ENCODE assay signal across 28 cellular contexts in the genomic region with DNA sequence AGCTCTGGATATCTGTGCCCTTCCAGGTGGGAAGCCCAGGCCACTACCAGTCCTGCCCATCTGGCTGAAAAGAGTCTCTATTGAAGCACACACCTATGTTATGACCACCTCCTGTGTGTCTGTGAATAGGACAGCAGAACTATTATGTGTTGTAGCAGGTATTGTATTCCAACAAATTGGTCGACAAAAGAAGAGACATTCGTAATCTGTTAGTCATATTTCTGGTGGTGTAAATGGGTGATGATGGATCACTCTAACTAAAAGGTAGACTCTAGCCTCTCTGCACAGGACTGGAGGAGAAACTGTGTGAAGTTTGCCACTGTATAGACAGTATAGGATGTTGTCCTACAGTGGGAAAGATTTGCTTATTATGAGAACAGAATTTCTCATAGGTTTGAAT.
"Had no signal": no experiment of that assay in that cellular context is flagged by ENCODE, and none has a peak within 500 bp of the region (broad histone marks: within the 10 kb centered on the region; RNA-seq: fewer than 3 reads in every experiment).

No MANE protein-coding gene starts in this region.

- H3K4me3 ChIP-seq: ascending aorta, heart left ventricle, psoas muscle, sigmoid colon, upper lobe of left lung, vagina had no signal

- H3K4me3 Mint-ChIP-seq: activated CD4-positive, alpha-beta T cell treated with anti-CD3 and anti-CD28 coated beads for 36 hours; activated naive CD4-positive, alpha-beta T cell treated with anti-CD3 and anti-CD28 coated beads for 36 hours; activated naive CD8-positive, alpha-beta T cell treated with anti-CD3 and anti-CD28 coated beads, Interleukin-2, amount 10 ng/mL, durations not matched to agents 7 days and 5 days; activated T-cell treated with anti-CD3 and anti-CD28 coated beads, Interleukin-2, amount 50 U/mL, for 72 hours; brain; effector memory CD8-positive, alpha-beta T cell; immature natural killer cell; memory B cell; naive thymus-derived CD4-positive, alpha-beta T cell; stimulated activated memory B cell treated with anti-CD40 and anti-IgM and Interleukin-4, amounts not matched to agents 10 μg/mL and 1 μg/mL and 100 μg/mL, for 72 hours; stimulated activated naive CD8-positive, alpha-beta T cell treated with anti-CD3 and anti-CD28 coated beads, Interleukin-15, amount 100 ng/mL, for 72 hours had no signal

- H3K9me3 Mint-ChIP-seq: brain; stimulated activated memory B cell treated with anti-CD40 and anti-IgM and Interleukin-4, amounts not matched to agents 10 μg/mL and 1 μg/mL and 100 μg/mL, for 72 hours had no signal

- H3K27ac Mint-ChIP-seq: activated CD4-positive, alpha-beta T cell treated with anti-CD3 and anti-CD28 coated beads for 36 hours; activated naive CD4-positive, alpha-beta T cell treated with anti-CD3 and anti-CD28 coated beads for 36 hours; activated naive CD8-positive, alpha-beta T cell treated with anti-CD3 and anti-CD28 coated beads, Interleukin-2, amount 10 ng/mL, durations not matched to agents 7 days and 5 days; activated T-cell treated with anti-CD3 and anti-CD28 coated beads, Interleukin-2, amount 50 U/mL, for 72 hours; effector memory CD8-positive, alpha-beta T cell; immature natural killer cell; memory B cell; naive thymus-derived CD4-positive, alpha-beta T cell; stimulated activated memory B cell treated with anti-CD40 and anti-IgM and Interleukin-4, amounts not matched to agents 10 μg/mL and 1 μg/mL and 100 μg/mL, for 72 hours; stimulated activated naive CD8-positive, alpha-beta T cell treated with anti-CD3 and anti-CD28 coated beads, Interleukin-15, amount 100 ng/mL, for 72 hours had no signal

- DNase-seq: activated CD4-positive, alpha-beta T cell treated with anti-CD3 and anti-CD28 coated beads for 36 hours; activated CD4-positive, CD25-positive, alpha-beta regulatory T cell; activated effector memory CD4-positive, alpha-beta T cell treated with anti-CD3 and anti-CD28 coated beads, Interleukin-2, amount 50 U/mL, for 16 hours; activated naive CD4-positive, alpha-beta T cell treated with anti-CD3 and anti-CD28 coated beads for 36 hours; activated naive CD8-positive, alpha-beta T cell treated with anti-CD3 and anti-CD28 coated beads, Interleukin-2, amount 10 ng/mL, durations not matched to agents 7 days and 5 days; activated T-cell treated with anti-CD3 and anti-CD28 coated beads for 4 hours; activated T-cell treated with anti-CD3 and anti-CD28 coated beads, Interleukin-2, amount 50 U/mL, for 72 hours; cortex of kidney; effector memory CD8-positive, alpha-beta T cell; foreskin fibroblast; heart left ventricle; hypothalamus; immature natural killer cell; midbrain; naive thymus-derived CD4-positive, alpha-beta T cell; occipital lobe; psoas muscle; sigmoid colon; small intestine; stimulated activated CD4-positive, alpha-beta T cell treated with anti-CD3 and anti-CD28 coated beads, Interleukin-4, amount 100 ng/mL, for 24 hours; stimulated activated naive CD8-positive, alpha-beta T cell treated with anti-CD3 and anti-CD28 coated beads, Interleukin-15, amount 100 ng/mL, for 72 hours; substantia nigra; upper lobe of left lung had no signal

- H3K36me3 Mint-ChIP-seq: activated naive CD8-positive, alpha-beta T cell treated with anti-CD3 and anti-CD28 coated beads, Interleukin-2, amount 10 ng/mL, durations not matched to agents 7 days and 5 days; brain; memory B cell; naive thymus-derived CD4-positive, alpha-beta T cell; stimulated activated memory B cell treated with anti-CD40 and anti-IgM and Interleukin-4, amounts not matched to agents 10 μg/mL and 1 μg/mL and 100 μg/mL, for 72 hours had no signal

- H3K4me1 Mint-ChIP-seq: activated CD4-positive, alpha-beta T cell treated with anti-CD3 and anti-CD28 coated beads for 36 hours; activated naive CD8-positive, alpha-beta T cell treated with anti-CD3 and anti-CD28 coated beads, Interleukin-2, amount 10 ng/mL, durations not matched to agents 7 days and 5 days; immature natural killer cell; memory B cell; stimulated activated naive CD8-positive, alpha-beta T cell treated with anti-CD3 and anti-CD28 coated beads, Interleukin-15, amount 100 ng/mL, for 72 hours had no signal

- H3K27me3 Mint-ChIP-seq: activated CD4-positive, alpha-beta T cell treated with anti-CD3 and anti-CD28 coated beads for 36 hours; activated naive CD8-positive, alpha-beta T cell treated with anti-CD3 and anti-CD28 coated beads, Interleukin-2, amount 10 ng/mL, durations not matched to agents 7 days and 5 days; brain; effector memory CD8-positive, alpha-beta T cell; memory B cell; stimulated activated memory B cell treated with anti-CD40 and anti-IgM and Interleukin-4, amounts not matched to agents 10 μg/mL and 1 μg/mL and 100 μg/mL, for 72 hours; stimulated activated naive CD8-positive, alpha-beta T cell treated with anti-CD3 and anti-CD28 coated beads, Interleukin-15, amount 100 ng/mL, for 72 hours had no signal
